16 cellular contexts compared by ENCODE assay signal in genomic region chr1:2624735-2625300, GRCh38. TPM values are rescaled to one million over a fixed set of nuclear protein-coding genes. Genes with fewer than 3 reads are reported as not detected.
DNase-seq lines count a peak whose midpoint lies in the region; ATAC-seq, FAIRE-seq and TF ChIP-seq lines count a peak whose summit lies in the region.
"Had no signal": no experiment of that assay in that cellular context is flagged by ENCODE, and none has a peak within 500 bp of the region (broad histone marks: within the 10 kb centered on the region; RNA-seq: fewer than 3 reads in every experiment).

No MANE protein-coding gene starts in this region.

- CTCF ChIA-PET in HepG2 (lab: Yijun Ruan, JAX; ENCODE audit: low intra/inter-chr PET ratio, low total read pairs) (no interaction called here), K562 (lab: Yijun Ruan, JAX; ENCODE audit: low intra/inter-chr PET ratio) (no interaction called here)

- ATAC-seq in HepG2 (no peak), right lobe of liver (no peak), K562 (peak; percentile 86), psoas muscle (no peak), HG03108 (IDR thresholded peaks at IDR 0.05; ENCODE audit: unreplicated experiment) (no peak)
- ATAC-seq: HCT116 had no signal

- FAIRE-seq in HepG2 (lab: Jason Lieb, UNC): no peak
- FAIRE-seq in K562 (lab: Jason Lieb, UNC): peak; percentile 54

- H3K27me3 ChIP-seq in HepG2 (ENCODE audit: control insufficient read depth in 1 of 2, insufficient read depth in 2 of 2, low read length in 2 of 2) (peaks cover 12 to 64% of the 10 kb centered on the region in 2 experiments), right lobe of liver (no peaks in the 10 kb centered on the region), K562 (ENCODE audit: control insufficient read depth in 2 of 2, insufficient read depth in 2 of 2, low read length in 2 of 2) (peaks cover 0 to 25% of the 10 kb centered on the region in 2 experiments; a peak in 3 of 5 replicates), sigmoid colon (peaks cover 23 to 57% (median 25%) of the 10 kb centered on the region in 3 donors), psoas muscle (ENCODE audit: insufficient read depth in 3 of 3, low read length in 2 of 3) (peaks cover 0 to 63% (median 8%) of the 10 kb centered on the region in 3 donors)

- no peak for TF ChIP-seq RAD21 in HepG2 (CRISPR knock-in tag; IDR thresholded peaks at IDR 0.05)
- no peak for TF ChIP-seq RAD21 in K562 (CRISPR knock-in tag; conservative IDR thresholded peaks at IDR 0.05 in 1 of 2, IDR thresholded peaks at IDR 0.05 in 1 of 2)

- no peak overlapping the region for H3K4me3 ChIP-seq in HepG2 (replicated peaks in 1 of 3; ENCODE audit: insufficient read depth in 1 of 3, low read depth in 2 of 3, low read length in 3 of 3)
- H3K4me3 ChIP-seq in right lobe of liver: no peak overlapping the region
- H3K4me3 ChIP-seq in K562: no peak overlapping the region
- no peak overlapping the region for H3K4me3 ChIP-seq in sigmoid colon
- no peak overlapping the region for H3K4me3 ChIP-seq in psoas muscle
- H3K4me3 ChIP-seq: BLaER1 had no signal

- no peak overlapping the region for H3K4me2 ChIP-seq in HepG2 (ENCODE audit: low read depth, low read length)
- no peak overlapping the region for H3K4me2 ChIP-seq in K562 (ENCODE audit: insufficient read depth, low read length)
- H3K4me2 ChIP-seq: BLaER1 had no signal

- no peak overlapping the region for H2AFZ ChIP-seq in HepG2 (ENCODE audit: low read length)
- peak overlapping the region; percentile 61 for H2AFZ ChIP-seq in K562 (ENCODE audit: low read depth, low read length)

- DNase-seq in HepG2 (ENCODE audit: low spot score) (no peak), right lobe of liver (no peak), K562 (ENCODE audit: extremely low read depth in 1 of 4, low spot score in 3 of 4) (peak in 1 of 4 experiments; percentile 28), sigmoid colon (peak; percentile 21), psoas muscle (no peak), NCI-H510A treated with DMSO at 0.1 percent for 48 hours (lab: John Stamatoyannopoulos, UW) (no peak)
- DNase-seq: CD4-positive, alpha-beta memory T cell; DMS79 treated with DMSO at 0.1 percent for 48 hours; GF-D8; GOT3; H7; HFFc6 had no signal

- TF ChIP-seq POLR2A in HepG2 (IDR thresholded peaks at IDR 0.05; ENCODE audit: insufficient read depth in 1 of 2, low read depth in 2 of 2, low read length in 2 of 2): no peak
- no peak for TF ChIP-seq POLR2A in right lobe of liver (IDR thresholded peaks at IDR 0.05)
- no peak for TF ChIP-seq POLR2A in K562 (conservative IDR thresholded peaks at IDR 0.05)
- no peak for TF ChIP-seq POLR2A in sigmoid colon (IDR thresholded peaks at IDR 0.05)

- H3K4me1 ChIP-seq in HepG2 (ENCODE audit: insufficient read depth, low read length): no peaks in the 10 kb centered on the region
- no peaks in the 10 kb centered on the region for H3K4me1 ChIP-seq in right lobe of liver
- H3K4me1 ChIP-seq in K562 (replicated peaks in 1 of 2; ENCODE audit: control insufficient read depth in 2 of 2, insufficient read depth in 2 of 2, low read length in 2 of 2): peaks cover 4% of the 10 kb centered on the region in 2 experiments; a peak in 3 of 5 replicates
- peaks cover 0 to 11% (median 6%) of the 10 kb centered on the region in 4 donors for H3K4me1 ChIP-seq in sigmoid colon
- H3K4me1 ChIP-seq in psoas muscle: no peaks in the 10 kb centered on the region
- H3K4me1 ChIP-seq: BLaER1 had no signal

- POLR2A ChIA-PET in HepG2 (lab: Yijun Ruan, JAX): no interaction called here
- POLR2A ChIA-PET in K562 (lab: Yijun Ruan, JAX): interaction anchor here (1.2 kb wide), 1 partner anchor 9 kb away, joined by 3 read pairs; no protein-coding TSS in a partner anchor

- TF ChIP-seq EP300 in HepG2 (IDR thresholded peaks at IDR 0.05; ENCODE audit: low read depth in 2 of 2, low read length in 2 of 2) (no peak), HepG2 (CRISPR knock-in tag; IDR thresholded peaks at IDR 0.05; ENCODE audit: borderline replicate concordance) (no peak), K562 (IDR thresholded peaks at IDR 0.05; ENCODE audit: low read length) (no peak), sigmoid colon (IDR thresholded peaks at IDR 0.05) (no peak)

- BruUV-seq in HepG2 (replicated peaks; lab: Mats Ljungman, UMichigan): no TSS peak
- BruUV-seq in K562 (replicated peaks; lab: Mats Ljungman, UMichigan): no TSS peak

- intact Hi-C loops in HepG2 (cut with micrococcal nuclease; ENCODE audit: unreplicated experiment) (no loop called here), right lobe of liver (cut with DNase I) (no loop called here), K562 (cut with micrococcal nuclease) (no loop called here), sigmoid colon (cut with DNase I) (no loop called here), psoas muscle (cut with DNase I) (no loop called here)

- H3K36me3 ChIP-seq in HepG2 (replicated peaks in 1 of 2; ENCODE audit: control insufficient read depth in 1 of 2, insufficient read depth in 2 of 2, low read length in 2 of 2): no peaks in the 10 kb centered on the region
- H3K36me3 ChIP-seq in right lobe of liver: no peaks in the 10 kb centered on the region
- H3K36me3 ChIP-seq in K562 (ENCODE audit: control insufficient read depth, insufficient read depth, low read length): no peaks in the 10 kb centered on the region
- no peaks in the 10 kb centered on the region for H3K36me3 ChIP-seq in sigmoid colon
- H3K36me3 ChIP-seq in psoas muscle (ENCODE audit: insufficient read depth in 1 of 2, low read depth in 1 of 2): no peaks in the 10 kb centered on the region
- H3K36me3 ChIP-seq: BLaER1 had no signal

- H3K9me3 ChIP-seq in HepG2 (ENCODE audit: low read length) (no peaks in the 10 kb centered on the region), right lobe of liver (no peaks in the 10 kb centered on the region), K562 (replicated peaks; ENCODE audit: control insufficient read depth, insufficient read depth, low read depth, low read length) (no peaks in the 10 kb centered on the region), sigmoid colon (no peaks in the 10 kb centered on the region), psoas muscle (no peaks in the 10 kb centered on the region)

- no peaks in the 10 kb centered on the region for H3K9me1 ChIP-seq in K562 (ENCODE audit: control insufficient read depth, insufficient read depth, low read length)

- H3K79me2 ChIP-seq in HepG2 (ENCODE audit: insufficient read depth, low read length): no peaks in the 10 kb centered on the region
- H3K79me2 ChIP-seq in K562 (ENCODE audit: control insufficient read depth, insufficient read depth, low read length): no peaks in the 10 kb centered on the region

- H3K27ac ChIP-seq in HepG2 (ENCODE audit: extremely low read length, insufficient read depth, low read length) (no peak overlapping the region), right lobe of liver (no peak overlapping the region), K562 (ENCODE audit: extremely low read depth, low read depth, low read length) (no peak overlapping the region), sigmoid colon (no peak overlapping the region), psoas muscle (no peak overlapping the region)
- H3K27ac ChIP-seq: BLaER1 had no signal

- WGBS in HepG2 (ENCODE audit: low lambda C conversion rate): 26% methylated on average over 13 of the region's 13 CpGs
- 78% methylated on average over 11 of the region's 13 CpGs for WGBS in right lobe of liver (ENCODE audit: insufficient coverage, low coverage, low lambda C conversion rate, missing lambda C conversion rate)
- 12% methylated on average over 13 of the region's 13 CpGs for WGBS in K562 (ENCODE audit: insufficient coverage, low coverage, missing lambda C conversion rate)
- 84 to 89% methylated on average over 13 of the region's 13 CpGs for WGBS in sigmoid colon, 2 donors
- whole genome bisulfite sequencing in psoas muscle, 3 donors: 77 to 82% (median 78%) methylated on average over 13 of the region's 13 CpGs

- H3K9ac ChIP-seq in HepG2 (ENCODE audit: insufficient read depth, low read depth, low read length) (no peak overlapping the region), K562 (ENCODE audit: insufficient read depth in 1 of 2, low read depth in 2 of 2, low read length in 2 of 2) (no peak overlapping the region)
- H3K9ac ChIP-seq: BLaER1 had no signal

- TF ChIP-seq CTCF in HepG2 (CRISPR knock-in tag; IDR thresholded peaks at IDR 0.05): no peak
- no peak for TF ChIP-seq CTCF in right lobe of liver (IDR thresholded peaks at IDR 0.05)
- no peak for TF ChIP-seq CTCF in K562 (IDR thresholded peaks at IDR 0.05 in 2 of 3, conservative IDR thresholded peaks at IDR 0.05 in 1 of 3; ENCODE audit: insufficient read depth in 2 of 3, low read depth in 1 of 3, low read length in 3 of 3)
- no peak for TF ChIP-seq CTCF in sigmoid colon (IDR thresholded peaks at IDR 0.05)
- TF ChIP-seq CTCF in psoas muscle (IDR thresholded peaks at IDR 0.05): no peak

- 0 out of 2 replicates have a peak, but pooled peaks cover 2% of the 10 kb centered on the region for H4K20me1 ChIP-seq in HepG2 (ENCODE audit: insufficient read depth, low read length)
- H4K20me1 ChIP-seq in K562 (replicated peaks; ENCODE audit: control insufficient read depth, insufficient read depth, low read length): no peaks in the 10 kb centered on the region

- in situ Hi-C loops in HepG2 (cut with HindIII; ENCODE audit: extremely low pct_ligation_motif_present, low pct_unique_long_range_greater_than_20kb): no loop called here
- in situ Hi-C loops in K562 (cut with MboI): no loop called here

RNA-seq across cellular contexts. Expression of gene MMEL1, which starts 8.0 kb away (rescaled TPM):
- not detected in 2 replicates for total RNA-seq in HepG2 (2016; rRNA removed; fragmentation: Illumina TruSeq; extraction: Trizol)
- total RNA-seq in HepG2 (2016; cell fraction: cytosol; rRNA removed; fragmentation: Illumina TruSeq; extraction: Trizol; ENCODE audit: low read depth): not detected in 2 replicates
- total RNA-seq in HepG2 (2016; cell fraction: insoluble cytoplasmic fraction; rRNA removed; fragmentation: Illumina TruSeq; extraction: Trizol): not detected in 2 replicates
- total RNA-seq in HepG2 (2016; cell fraction: membrane; rRNA removed; fragmentation: Illumina TruSeq; extraction: Trizol): not detected in 2 replicates
- not detected in 2 replicates for total RNA-seq in HepG2 (2016; cell fraction: nucleus; rRNA removed; fragmentation: Illumina TruSeq; extraction: Trizol)
- 0.48 and 1.6 TPM in 2 replicates for polyA plus RNA-seq in HepG2 (2011; rRNA removed)
- polyA plus RNA-seq in HepG2 (2011; cell fraction: cytosol; rRNA removed): 0.54 and 0.78 TPM in 2 replicates
- polyA plus RNA-seq in HepG2 (2011; cell fraction: nucleus; rRNA removed): 3.3 and 4.7 TPM in 2 replicates
- 0.37 and 0.43 TPM in 2 replicates for polyA plus RNA-seq in HepG2 (2012)
- not detected in 2 replicates for polyA plus RNA-seq in HepG2 (2016; cell fraction: cytosol; fragmentation: Illumina TruSeq; extraction: Trizol; ENCODE audit: low read depth)
- polyA plus RNA-seq in HepG2 (2016; cell fraction: insoluble cytoplasmic fraction; fragmentation: Illumina TruSeq; extraction: Trizol; ENCODE audit: low read depth): not detected in 2 replicates
- polyA plus RNA-seq in HepG2 (2016; cell fraction: membrane; fragmentation: Illumina TruSeq; extraction: Trizol; ENCODE audit: low read depth): not detected in 2 replicates
- not detected in 2 replicates for polyA plus RNA-seq in HepG2 (2016; cell fraction: nucleus; fragmentation: Illumina TruSeq; extraction: Trizol; ENCODE audit: insufficient read depth, low read depth)
- polyA minus RNA-seq in HepG2 (2011; rRNA and poly(A)+ RNA removed; ENCODE audit: low replicate concordance): 0.72 TPM in 1 of 2 replicates, not detected in the other
- 1.3 TPM in 1 of 2 replicates, not detected in the other for polyA minus RNA-seq in HepG2 (2011; cell fraction: cytosol; rRNA and poly(A)+ RNA removed)
- 0.39 and 0.62 TPM in 2 replicates for polyA minus RNA-seq in HepG2 (2011; cell fraction: nucleus; rRNA and poly(A)+ RNA removed)
- total RNA-seq in right lobe of liver: 1 to 10 TPM in 2 of 6 experiments, not detected in 4; 1.2 to 2.0 TPM
- not detected in 2 replicates for total RNA-seq in K562 (2011; cell fraction: chromatin; rRNA removed; ENCODE audit: low replicate concordance)
- not detected in 2 replicates for total RNA-seq in K562 (2011; cell fraction: nucleolus; rRNA removed)
- total RNA-seq in K562 (2011; cell fraction: nucleoplasm; rRNA removed): not detected in 2 replicates
- total RNA-seq in K562 (2014; rRNA removed): not detected in 2 replicates
- total RNA-seq in K562 (2014; rRNA removed; fragmentation: Illumina TruSeq; extraction: Trizol): not detected in 2 replicates
- not detected in 2 replicates for total RNA-seq in K562 (2015; rRNA removed; fragmentation: Illumina TruSeq; extraction: Trizol)
- not detected in 2 replicates for total RNA-seq in K562 (2021)
- polyA plus RNA-seq in K562 (2011; rRNA removed): not detected in 2 replicates
- polyA plus RNA-seq in K562 (2011; cell fraction: cytosol; rRNA removed): not detected in 2 replicates
- polyA plus RNA-seq in K562 (2011; cell fraction: nucleus; rRNA removed): 0.11 and 0.18 TPM in 2 replicates
- polyA plus RNA-seq in K562 (2012): 0.11 TPM in 1 of 2 replicates, not detected in the other
- not detected in 2 replicates for polyA plus RNA-seq in K562 (2014; fragmentation: Illumina TruSeq; extraction: Trizol)
- not detected for polyA plus RNA-seq in K562 (2014; fragmentation: Nextera tagmentation; extraction: Ambion mirVana)
- not detected in 2 replicates for polyA plus RNA-seq in K562 (2014; rRNA removed)
- polyA minus RNA-seq in K562 (2011; rRNA and poly(A)+ RNA removed): not detected in 2 replicates
- not detected in 2 replicates for polyA minus RNA-seq in K562 (2011; cell fraction: cytosol; rRNA and poly(A)+ RNA removed)
- not detected in 2 replicates for polyA minus RNA-seq in K562 (2011; cell fraction: nucleus; rRNA and poly(A)+ RNA removed)
- 1 to 10 TPM in 2 of 4 donors, under 1 TPM in 1, not detected in 1; 0.66 to 3.4 (median 2.9) TPM for total RNA-seq in sigmoid colon
- 10 to 100 TPM in 2 of 3 donors, 1 to 10 TPM in 1; 5.0 to 37.2 (median 14.8) TPM for polyA plus RNA-seq in sigmoid colon
- under 1 TPM in 2 of 4 donors, not detected in 2; 0.58 to 0.89 TPM for total RNA-seq in psoas muscle
- polyA plus RNA-seq in psoas muscle: under 1 TPM; 0.08 to 0.21 (median 0.16) TPM
- total RNA-seq: A673, HFFc6 had no signal

RNA-seq across cellular contexts. Expression of gene PRXL2B, which starts 38.2 kb away (rescaled TPM):
- total RNA-seq in HepG2 (2016; rRNA removed; fragmentation: Illumina TruSeq; extraction: Trizol): 14.1 and 16.8 TPM in 2 replicates
- total RNA-seq in HepG2 (2016; cell fraction: cytosol; rRNA removed; fragmentation: Illumina TruSeq; extraction: Trizol; ENCODE audit: low read depth): 3.3 and 4.6 TPM in 2 replicates
- total RNA-seq in HepG2 (2016; cell fraction: insoluble cytoplasmic fraction; rRNA removed; fragmentation: Illumina TruSeq; extraction: Trizol): 14.4 and 15.6 TPM in 2 replicates
- 9.8 and 9.9 TPM in 2 replicates for total RNA-seq in HepG2 (2016; cell fraction: membrane; rRNA removed; fragmentation: Illumina TruSeq; extraction: Trizol)
- total RNA-seq in HepG2 (2016; cell fraction: nucleus; rRNA removed; fragmentation: Illumina TruSeq; extraction: Trizol): 8.9 and 10.7 TPM in 2 replicates
- 22.1 and 29.5 TPM in 2 replicates for polyA plus RNA-seq in HepG2 (2011; rRNA removed)
- 24.7 and 29.1 TPM in 2 replicates for polyA plus RNA-seq in HepG2 (2011; cell fraction: cytosol; rRNA removed)
- polyA plus RNA-seq in HepG2 (2011; cell fraction: nucleus; rRNA removed): 72.9 and 75.2 TPM in 2 replicates
- 22.4 and 26.9 TPM in 2 replicates for polyA plus RNA-seq in HepG2 (2012)
- 4.6 and 4.8 TPM in 2 replicates for polyA plus RNA-seq in HepG2 (2016; cell fraction: cytosol; fragmentation: Illumina TruSeq; extraction: Trizol; ENCODE audit: low read depth)
- polyA plus RNA-seq in HepG2 (2016; cell fraction: insoluble cytoplasmic fraction; fragmentation: Illumina TruSeq; extraction: Trizol; ENCODE audit: low read depth): 20.7 and 24.0 TPM in 2 replicates
- 11.7 and 12.0 TPM in 2 replicates for polyA plus RNA-seq in HepG2 (2016; cell fraction: membrane; fragmentation: Illumina TruSeq; extraction: Trizol; ENCODE audit: low read depth)
- 24.3 and 25.8 TPM in 2 replicates for polyA plus RNA-seq in HepG2 (2016; cell fraction: nucleus; fragmentation: Illumina TruSeq; extraction: Trizol; ENCODE audit: insufficient read depth, low read depth)
- polyA minus RNA-seq in HepG2 (2011; rRNA and poly(A)+ RNA removed; ENCODE audit: low replicate concordance): 3.8 and 32.9 TPM in 2 replicates
- polyA minus RNA-seq in HepG2 (2011; cell fraction: cytosol; rRNA and poly(A)+ RNA removed): 16.2 and 16.4 TPM in 2 replicates
- 5.8 and 7.5 TPM in 2 replicates for polyA minus RNA-seq in HepG2 (2011; cell fraction: nucleus; rRNA and poly(A)+ RNA removed)
- 10 to 100 TPM in 3 of 6 experiments, 1 to 10 TPM in 3; 5.1 to 18.6 (median 11.1) TPM for total RNA-seq in right lobe of liver
- total RNA-seq in K562 (2011; cell fraction: chromatin; rRNA removed; ENCODE audit: low replicate concordance): 4.0 and 14.5 TPM in 2 replicates
- 13.0 and 14.3 TPM in 2 replicates for total RNA-seq in K562 (2011; cell fraction: nucleolus; rRNA removed)
- 5.5 and 8.1 TPM in 2 replicates for total RNA-seq in K562 (2011; cell fraction: nucleoplasm; rRNA removed)
- total RNA-seq in K562 (2014; rRNA removed): 14.0 and 16.4 TPM in 2 replicates
- total RNA-seq in K562 (2014; rRNA removed; fragmentation: Illumina TruSeq; extraction: Trizol): 3.3 and 4.1 TPM in 2 replicates
- total RNA-seq in K562 (2015; rRNA removed; fragmentation: Illumina TruSeq; extraction: Trizol): 11.8 TPM in 2 replicates
- 25.3 and 28.1 TPM in 2 replicates for total RNA-seq in K562 (2021)
- 6.7 and 7.0 TPM in 2 replicates for polyA plus RNA-seq in K562 (2011; rRNA removed)
- 9.9 and 25.7 TPM in 2 replicates for polyA plus RNA-seq in K562 (2011; cell fraction: cytosol; rRNA removed)
- polyA plus RNA-seq in K562 (2011; cell fraction: nucleus; rRNA removed): 20.2 and 28.6 TPM in 2 replicates
- polyA plus RNA-seq in K562 (2012): 11.9 and 22.1 TPM in 2 replicates
- 15.2 and 16.6 TPM in 2 replicates for polyA plus RNA-seq in K562 (2014; fragmentation: Illumina TruSeq; extraction: Trizol)
- polyA plus RNA-seq in K562 (2014; fragmentation: Nextera tagmentation; extraction: Ambion mirVana): 1 to 10 TPM in 1 of 2 experiments, under 1 TPM in 1; 0.99 to 1.7 TPM
- polyA plus RNA-seq in K562 (2014; rRNA removed): 17.6 and 20.7 TPM in 2 replicates
- polyA minus RNA-seq in K562 (2011; rRNA and poly(A)+ RNA removed): 1.8 and 4.0 TPM in 2 replicates
- polyA minus RNA-seq in K562 (2011; cell fraction: cytosol; rRNA and poly(A)+ RNA removed): 3.9 and 7.0 TPM in 2 replicates
- 5.4 and 6.8 TPM in 2 replicates for polyA minus RNA-seq in K562 (2011; cell fraction: nucleus; rRNA and poly(A)+ RNA removed)
- 10 to 100 TPM in 3 of 4 donors, 1 to 10 TPM in 1; 8.6 to 18.2 (median 15.3) TPM for total RNA-seq in sigmoid colon
- polyA plus RNA-seq in sigmoid colon: 10 to 100 TPM; 28.2 to 53.2 (median 42.1) TPM
- total RNA-seq in psoas muscle: 1 to 10 TPM in 3 of 4 donors, under 1 TPM in 1; 0.97 to 3.9 (median 3.1) TPM
- 1 to 10 TPM; 1.8 to 3.0 (median 2.6) TPM for polyA plus RNA-seq in psoas muscle

Comparison
In these comparisons a context has a peak if more than half of its experiments do, and no peak if none do; other contexts are left out.
1. Of the 241 proteins assayed by ChIP-seq in both HepG2 and K562: peak only in HepG2: none; only in K562: ZNF766; in both: CHD2; in neither: 239.